ENCODE assay signal across 9 cellular contexts in genomic region chr4:142719854-142720541, GRCh38.
DNase-seq lines count a peak whose midpoint lies in the region; ATAC-seq and TF ChIP-seq lines count a peak whose summit lies in the region.
"Had no signal": no experiment of that assay in that cellular context is flagged by ENCODE, and none has a peak within 500 bp of the region (broad histone marks: within the 10 kb centered on the region; RNA-seq: fewer than 3 reads in every experiment).

No MANE protein-coding gene starts in this region.

- H3K4me3 ChIP-seq in fibroblast of villous mesenchyme (ENCODE audit: low read depth, low read length) = no peak overlapping the region
- H3K4me3 ChIP-seq: lung had no signal

- DNase-seq in AG20443 (ENCODE audit: low spot score) (peak; percentile 45), RPMI7951 (ENCODE audit: low read depth) (peak; percentile 21), fibroblast of villous mesenchyme (ENCODE audit: low read depth) (no peak), 8988T (no peak)
- DNase-seq in stimulated activated CD4-positive, alpha-beta T cell treated with anti-CD3 and anti-CD28 coated beads, Interleukin-12 subunit alpha, Interleukin-12 subunit beta, amount 100 ng/mL, for 4 hours = no peak

- ATAC-seq in HG03457 (IDR thresholded peaks at IDR 0.05; ENCODE audit: unreplicated experiment) (no peak), HG03159 (IDR thresholded peaks at IDR 0.05; ENCODE audit: unreplicated experiment) (no peak)

- peak; percentile 33; the same call in 1 of the 3 replicates for TF ChIP-seq CTCF in GM12872 (IDR thresholded peaks at IDR 0.05; ENCODE audit: insufficient read depth, low read depth, low read length)
- peak; percentile 41 for TF ChIP-seq CTCF in fibroblast of villous mesenchyme (IDR thresholded peaks at IDR 0.05; ENCODE audit: insufficient read depth, low read depth, low read length)

Comparison
In these comparisons a context has a peak if more than half of its experiments do, and no peak if none do; other contexts are left out.
1. DNase-seq: peak in AG20443 (single experiment) and RPMI7951 (single experiment); none in fibroblast of villous mesenchyme (single experiment), 8988T (single experiment) and stimulated activated CD4-positive, alpha-beta T cell treated with anti-CD3 and anti-CD28 coated beads, Interleukin-12 subunit alpha, Interleukin-12 subunit beta, amount 100 ng/mL, for 4 hours (single experiment).